Comparison of ENCODE assay signal across 8 cellular contexts in genomic region chr2:74503506-74504475, GRCh38. TPM values are rescaled to one million over a fixed set of nuclear protein-coding genes. Genes with fewer than 3 reads are reported as not detected.
DNase-seq lines count a peak whose midpoint lies in the region; ATAC-seq and TF ChIP-seq lines count a peak whose summit lies in the region.

No MANE protein-coding gene starts in this region.

- no peak overlapping the region for H2BK120ac ChIP-seq in neuronal stem cell (ENCODE audit: low read depth, low read length)

- H3K4me2 ChIP-seq in BLaER1 treated with 17β-estradiol and CSF1 and Interleukin-3, amounts not matched to agents 10 nM and 100 nM: peak overlapping the region; percentile 25 to 100 (median 67); a peak in 20 of 22 replicates
- peak overlapping the region; percentile 91 for H3K4me2 ChIP-seq in neuronal stem cell (ENCODE audit: insufficient read depth, low read length, poor library complexity, severe bottlenecking)

- no peak overlapping the region for H2AK5ac ChIP-seq in neuronal stem cell (ENCODE audit: low read depth, low read length)

- ATAC-seq in HG03097 (IDR thresholded peaks at IDR 0.05; ENCODE audit: low FRiP score, unreplicated experiment): no peak

- WGBS in esophagus, 2 donors: 57 to 63% methylated on average over 45 of the region's 45 CpGs
- WGBS in neuronal stem cell (ENCODE audit: extremely low coverage in 2 of 2, insufficient read length in 2 of 2, insufficient replicate concordance in 1 of 2), 2 donors: no CpG with 5 or more reads among the region's 45 CpGs

- H2BK12ac ChIP-seq in neuronal stem cell (ENCODE audit: low read length): no peak overlapping the region

- H3K18ac ChIP-seq in neuronal stem cell (ENCODE audit: low read length): peak overlapping the region; percentile 59

- H2BK5ac ChIP-seq in neuronal stem cell (ENCODE audit: low read length): no peak overlapping the region

- no peak overlapping the region for H4K8ac ChIP-seq in neuronal stem cell (ENCODE audit: low read depth, low read length)

- peak overlapping the region; percentile 54 for H2BK15ac ChIP-seq in neuronal stem cell (ENCODE audit: low read length)

- no peak overlapping the region for H3K14ac ChIP-seq in neuronal stem cell (ENCODE audit: low read length)

- H3K79me1 ChIP-seq in neuronal stem cell (ENCODE audit: low read depth, low read length): peaks cover 3% of the 10 kb centered on the region

- TF ChIP-seq CTCF in Peyer's patch (IDR thresholded peaks at IDR 0.05): no peak

- TF ChIP-seq POLR2A in Peyer's patch (IDR thresholded peaks at IDR 0.05): no peak

- H3K9ac ChIP-seq in BLaER1 treated with 17β-estradiol and CSF1 and Interleukin-3, amounts not matched to agents 10 nM and 100 nM: peak overlapping the region in 4 of 11 experiments; percentile 60 to 84 (median 70); a peak in 8 of 22 replicates
- H3K9ac ChIP-seq in neuronal stem cell (ENCODE audit: low read depth, low read length, poor library complexity): no peak overlapping the region

- peaks cover 56 to 83% (median 80%) of the 10 kb centered on the region in 11 experiments for H3K27me3 ChIP-seq in BLaER1 treated with 17β-estradiol and CSF1 and Interleukin-3, amounts not matched to agents 10 nM and 100 nM
- H3K27me3 ChIP-seq in Peyer's patch (no peaks in the 10 kb centered on the region), esophagus (ENCODE audit: control insufficient read depth in 1 of 2, insufficient read depth in 2 of 2, low read length in 2 of 2) (peaks cover 0 to 13% of the 10 kb centered on the region in 2 donors), neuronal stem cell (ENCODE audit: control insufficient read depth in 3 of 3, insufficient read depth in 3 of 3, low read depth in 1 of 3, low read length in 3 of 3) (peaks cover 46 to 81% (median 61%) of the 10 kb centered on the region in 3 experiments)

- H3K4me1 ChIP-seq in BLaER1 treated with 17β-estradiol and CSF1 and Interleukin-3, amounts not matched to agents 10 nM and 100 nM: peaks cover 28 to 61% (median 42%) of the 10 kb centered on the region in 10 experiments
- H3K4me1 ChIP-seq in Peyer's patch: peaks cover 2 to 73% (median 21%) of the 10 kb centered on the region in 4 donors
- peaks cover 10 to 18% of the 10 kb centered on the region in 2 donors for H3K4me1 ChIP-seq in esophagus (ENCODE audit: control insufficient read depth in 2 of 2, insufficient read depth in 2 of 2, low read length in 1 of 2)
- H3K4me1 ChIP-seq in neuronal stem cell (ENCODE audit: control insufficient read depth in 2 of 2, insufficient read depth in 1 of 2, low read depth in 1 of 2, low read length in 2 of 2): peaks cover 15 to 16% of the 10 kb centered on the region in 2 donors

- peaks cover 0 to 7% (median 0%) of the 10 kb centered on the region in 11 experiments; a peak in 1 of 22 replicates for H3K9me3 ChIP-seq in BLaER1 treated with 17β-estradiol and CSF1 and Interleukin-3, amounts not matched to agents 10 nM and 100 nM (replicated peaks in 1 of 11)
- H3K9me3 ChIP-seq in Peyer's patch (no peaks in the 10 kb centered on the region), esophagus (ENCODE audit: control insufficient read depth in 2 of 2, insufficient read depth in 1 of 2, low read depth in 1 of 2, low read length in 1 of 2) (no peaks in the 10 kb centered on the region), neuronal stem cell (replicated peaks in 1 of 2; ENCODE audit: control insufficient read depth in 2 of 2, insufficient read depth in 1 of 2, low read depth in 1 of 2, low read length in 2 of 2) (no peaks in the 10 kb centered on the region)

- peaks cover 11 to 24% (median 18%) of the 10 kb centered on the region in 11 experiments; a peak in 21 of 22 replicates for H3K36me3 ChIP-seq in BLaER1 treated with 17β-estradiol and CSF1 and Interleukin-3, amounts not matched to agents 10 nM and 100 nM
- H3K36me3 ChIP-seq in Peyer's patch (peaks cover 0 to 13% (median 0%) of the 10 kb centered on the region in 3 donors), esophagus (ENCODE audit: control insufficient read depth in 2 of 2, insufficient read depth in 2 of 2, low read length in 1 of 2) (peaks cover 0 to 8% of the 10 kb centered on the region in 2 donors), neuronal stem cell (replicated peaks in 1 of 2; ENCODE audit: control insufficient read depth in 2 of 2, insufficient read depth in 2 of 2, low read length in 2 of 2) (peaks cover 6 to 22% of the 10 kb centered on the region in 2 donors)

- DNase-seq in Peyer's patch (peak in 1 of 3 donors; percentile 50), neuronal stem cell (ENCODE audit: low spot score) (no peak), NCI-H2029 (lab: John Stamatoyannopoulos, UW) (no peak), SIG-M5 (lab: John Stamatoyannopoulos, UW) (no peak), GOT3 (lab: John Stamatoyannopoulos, UW) (no peak)

- H2AFZ ChIP-seq in neuronal stem cell (ENCODE audit: low read length): peak overlapping the region; percentile 82

- peak overlapping the region in 8 of 10 experiments; percentile 3 to 65 (median 44); a peak in 12 of 20 replicates for H3K4me3 ChIP-seq in BLaER1 treated with 17β-estradiol and CSF1 and Interleukin-3, amounts not matched to agents 10 nM and 100 nM
- H3K4me3 ChIP-seq in Peyer's patch: peak overlapping the region; percentile 37 to 85 (median 54)
- peak overlapping the region; percentile 46 to 56 for H3K4me3 ChIP-seq in esophagus (ENCODE audit: low read depth in 1 of 2, low read length in 2 of 2)
- H3K4me3 ChIP-seq in neuronal stem cell (ENCODE audit: low read length in 2 of 2): no peak overlapping the region

- H4K91ac ChIP-seq in neuronal stem cell (ENCODE audit: low read depth, low read length, poor library complexity): no peak overlapping the region

- peaks cover 0 to 46% (median 10%) of the 10 kb centered on the region in 11 experiments; a peak in 11 of 22 replicates for H4K20me1 ChIP-seq in BLaER1 treated with 17β-estradiol and CSF1 and Interleukin-3, amounts not matched to agents 10 nM and 100 nM

- H3K4ac ChIP-seq in neuronal stem cell (ENCODE audit: low read length): no peak overlapping the region

- peak overlapping the region in 4 of 11 experiments; percentile 52 to 80 (median 67); a peak in 7 of 22 replicates for H3K27ac ChIP-seq in BLaER1 treated with 17β-estradiol and CSF1 and Interleukin-3, amounts not matched to agents 10 nM and 100 nM
- peak overlapping the region; percentile 67 to 94 (median 91) for H3K27ac ChIP-seq in Peyer's patch
- H3K27ac ChIP-seq in esophagus (ENCODE audit: low read depth in 2 of 2, low read length in 1 of 2): peak overlapping the region; percentile 16 to 37
- H3K27ac ChIP-seq in neuronal stem cell (replicated peaks; ENCODE audit: low read length): no peak overlapping the region

- H3K23ac ChIP-seq in neuronal stem cell (ENCODE audit: low read depth, low read length, poor library complexity): peak overlapping the region; percentile 76

RNA-seq across cellular contexts. Expression of gene PCGF1, which starts 3.7 kb away (rescaled TPM):
- total RNA-seq in Peyer's patch: 10 to 100 TPM; 14.0 to 18.9 (median 16.2) TPM
- 10 to 100 TPM; 16.1 to 18.2 TPM for polyA plus RNA-seq in esophagus
- polyA plus RNA-seq in neuronal stem cell (2013, experiment 1 of 2): 9.0 TPM
- 9.0 TPM for polyA plus RNA-seq in neuronal stem cell (2013, experiment 2 of 2)

RNA-seq across cellular contexts. Expression of gene LBX2, which starts 4.4 kb away (rescaled TPM):
- total RNA-seq in Peyer's patch: 1 to 10 TPM in 3 of 4 donors, not detected in 1; 2.8 to 6.9 (median 6.8) TPM
- under 1 TPM; 0.12 to 0.18 TPM for polyA plus RNA-seq in esophagus
- 0.08 TPM for polyA plus RNA-seq in neuronal stem cell (2013, experiment 1 of 2)
- 0.10 TPM for polyA plus RNA-seq in neuronal stem cell (2013, experiment 2 of 2)

RNA-seq across cellular contexts. Expression of gene TLX2, which starts 10.5 kb away (rescaled TPM):
- total RNA-seq in Peyer's patch: 1 to 10 TPM in 2 of 4 donors, under 1 TPM in 1, not detected in 1; 0.53 to 1.7 (median 1.7) TPM
- polyA plus RNA-seq in esophagus: under 1 TPM in 1 of 2 donors, not detected in 1; 0.01 TPM
- polyA plus RNA-seq in neuronal stem cell (2013, experiment 1 of 2): not detected
- polyA plus RNA-seq in neuronal stem cell (2013, experiment 2 of 2): not detected

RNA-seq across cellular contexts. Expression of gene TTC31, which starts 20.9 kb away (rescaled TPM):
- 10 to 100 TPM; 42.9 to 79.5 (median 65.2) TPM for total RNA-seq in Peyer's patch
- polyA plus RNA-seq in esophagus: 10 to 100 TPM in 1 of 2 donors, 1 to 10 TPM in 1; 9.7 to 13.4 TPM
- polyA plus RNA-seq in neuronal stem cell (2013, experiment 1 of 2): 16.0 TPM
- 16.5 TPM for polyA plus RNA-seq in neuronal stem cell (2013, experiment 2 of 2)

RNA-seq across cellular contexts. Expression of gene CCDC142, which starts 21.0 kb away (rescaled TPM):
- 100 to 1,000 TPM in 1 of 4 donors, 10 to 100 TPM in 3; 60.6 to 132 (median 94.7) TPM for total RNA-seq in Peyer's patch
- polyA plus RNA-seq in esophagus: 10 to 100 TPM in 1 of 2 donors, 1 to 10 TPM in 1; 4.3 to 10.3 TPM
- polyA plus RNA-seq in neuronal stem cell (2013, experiment 1 of 2): 5.2 TPM
- 5.7 TPM for polyA plus RNA-seq in neuronal stem cell (2013, experiment 2 of 2)

Comparison
In these comparisons a context has a peak if more than half of its experiments do, and no peak if none do; other contexts are left out.
1. H3K4me3 ChIP-seq: peak in BLaER1 treated with 17β-estradiol and CSF1 and Interleukin-3, amounts not matched to agents 10 nM and 100 nM (8 of 10), Peyer's patch (4 of 4) and esophagus (2 of 2); none in neuronal stem cell (0 of 2).